ENCODE assay signal across 7 cellular contexts in the genomic region with DNA sequence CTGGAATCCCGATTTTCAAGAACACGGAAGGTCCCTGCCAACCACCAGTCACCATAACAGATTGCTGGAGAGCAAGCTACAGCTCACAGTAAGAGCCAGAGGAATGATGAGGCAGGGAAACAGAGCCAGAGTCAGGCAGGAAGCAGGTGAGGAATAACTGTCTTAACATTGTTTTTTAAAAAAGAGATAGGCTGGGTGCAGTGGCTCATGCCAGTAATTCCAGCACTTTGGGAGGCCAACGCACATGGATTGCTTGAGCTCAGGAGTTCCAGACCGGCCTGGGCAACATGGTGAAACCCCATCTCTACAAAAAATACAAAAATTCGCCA. TPM values are rescaled to one million over a fixed set of nuclear protein-coding genes. Genes with fewer than 3 reads are reported as not detected.
A peak's percentile ranks its signal among the peaks of the same experiment; 100 is the strongest.
DNase-seq lines count a peak whose midpoint lies in the region; TF ChIP-seq lines count a peak whose summit lies in the region.
"Had no signal": no experiment of that assay in that cellular context is flagged by ENCODE, and none has a peak within 500 bp of the region (broad histone marks: within the 10 kb centered on the region; RNA-seq: fewer than 3 reads in every experiment).

No MANE protein-coding gene starts in this region.

- no peaks in the 10 kb centered on the region for H3K27me3 ChIP-seq in esophagus squamous epithelium
- H3K27me3 ChIP-seq in tibial nerve, result no peaks in the 10 kb centered on the region

- peaks cover 0 to 60% (median 4%) of the 10 kb centered on the region in 3 donors for H3K36me3 ChIP-seq in esophagus squamous epithelium
- H3K36me3 ChIP-seq in tibial nerve, result peaks cover 0 to 50% (median 10%) of the 10 kb centered on the region in 3 donors

- H3K27me3 Mint-ChIP-seq in activated naive CD4-positive, alpha-beta T cell treated with anti-CD3 and anti-CD28 coated beads, Interleukin-2, amount 50 U/mL, for 24 hours, result no peaks in the 10 kb centered on the region

- H3K4me1 ChIP-seq in esophagus squamous epithelium (peaks cover 77 to 100% (median 85%) of the 10 kb centered on the region in 3 donors), tibial nerve (peaks cover 0 to 100% (median 72%) of the 10 kb centered on the region in 4 donors)

- no peak for TF ChIP-seq CTCF in esophagus squamous epithelium (IDR thresholded peaks at IDR 0.05)
- TF ChIP-seq CTCF in tibial nerve (IDR thresholded peaks at IDR 0.05), result no peak

- H3K9me3 Mint-ChIP-seq in activated naive CD4-positive, alpha-beta T cell treated with anti-CD3 and anti-CD28 coated beads, Interleukin-2, amount 50 U/mL, for 24 hours, result no peaks in the 10 kb centered on the region

- WGBS in esophagus squamous epithelium, 2 donors, result 37 to 45% methylated on average over 5 of the region's 5 CpGs
- WGBS in tibial nerve, 2 donors, result 63 to 77% methylated on average over 5 of the region's 5 CpGs

- intact Hi-C loops in esophagus squamous epithelium (cut with DNase I), result no loop called here

- H3K9me3 ChIP-seq in esophagus squamous epithelium, result no peaks in the 10 kb centered on the region
- no peaks in the 10 kb centered on the region for H3K9me3 ChIP-seq in tibial nerve

- H3K4me3 Mint-ChIP-seq in activated naive CD4-positive, alpha-beta T cell treated with anti-CD3 and anti-CD28 coated beads, Interleukin-2, amount 50 U/mL, for 24 hours, result peak overlapping the region; percentile 47

- TF ChIP-seq EP300 in tibial nerve (IDR thresholded peaks at IDR 0.05), result no peak

- DNase-seq in activated naive CD4-positive, alpha-beta T cell treated with anti-CD3 and anti-CD28 coated beads, Interleukin-2, amount 50 U/mL, for 16 hours, result no peak
- DNase-seq in esophagus squamous epithelium (lab: John Stamatoyannopoulos, UW) (no peak), tibial nerve (ENCODE audit: low spot score in 2 of 2) (no peak), KG1 (lab: John Stamatoyannopoulos, UW) (no peak), cerebellum (ENCODE audit: low spot score) (no peak)
- DNase-seq: NCI-H82 had no signal

- TF ChIP-seq POLR2A in esophagus squamous epithelium (IDR thresholded peaks at IDR 0.05) (no peak), tibial nerve (IDR thresholded peaks at IDR 0.05) (no peak)

- H3K4me1 Mint-ChIP-seq in activated naive CD4-positive, alpha-beta T cell treated with anti-CD3 and anti-CD28 coated beads, Interleukin-2, amount 50 U/mL, for 24 hours, result peaks cover 95% of the 10 kb centered on the region

- H3K27ac Mint-ChIP-seq in activated naive CD4-positive, alpha-beta T cell treated with anti-CD3 and anti-CD28 coated beads, Interleukin-2, amount 50 U/mL, for 24 hours, result peak overlapping the region; percentile 90

- H3K36me3 Mint-ChIP-seq in activated naive CD4-positive, alpha-beta T cell treated with anti-CD3 and anti-CD28 coated beads, Interleukin-2, amount 50 U/mL, for 24 hours, result peaks cover 3% of the 10 kb centered on the region

- H3K27ac ChIP-seq in esophagus squamous epithelium, result peak overlapping the region; percentile 88 to 99 (median 94)
- peak overlapping the region; percentile 43 to 88 (median 82) for H3K27ac ChIP-seq in tibial nerve

- H3K4me3 ChIP-seq in esophagus squamous epithelium (no peak overlapping the region), tibial nerve (no peak overlapping the region)

RNA-seq across cellular contexts. Expression of gene CASTOR1, which starts 13.5 kb away (rescaled TPM):
- 10 to 100 TPM; 18.9 to 76.4 (median 40.7) TPM for total RNA-seq in esophagus squamous epithelium
- total RNA-seq in tibial nerve, result 10 to 100 TPM; 38.7 to 57.9 (median 45.3) TPM
- 4.9 TPM for total RNA-seq in cerebellum

RNA-seq across cellular contexts. Expression of gene TBC1D10A, which starts 24.0 kb away (rescaled TPM):
- total RNA-seq in esophagus squamous epithelium (10 to 100 TPM; 40.7 to 55.1 (median 47.0) TPM), tibial nerve (10 to 100 TPM; 46.8 to 63.9 (median 52.1) TPM), cerebellum (6.4 TPM)

RNA-seq across cellular contexts. Expression of gene OSM, which starts 36.1 kb away (rescaled TPM):
- 1 to 10 TPM in 1 of 4 donors, under 1 TPM in 2, not detected in 1; 0.19 to 5.7 (median 0.19) TPM for total RNA-seq in esophagus squamous epithelium
- 10 to 100 TPM in 1 of 4 donors, 1 to 10 TPM in 3; 1.4 to 19.7 (median 4.2) TPM for total RNA-seq in tibial nerve
- 0.27 TPM for total RNA-seq in cerebellum

RNA-seq across cellular contexts. Expression of gene SF3A1, which starts 53.9 kb away (rescaled TPM):
- total RNA-seq in esophagus squamous epithelium (10 to 100 TPM; 29.1 to 94.2 (median 63.3) TPM), tibial nerve (10 to 100 TPM; 76.2 to 98.1 (median 91.7) TPM), cerebellum (33.7 TPM)

RNA-seq across cellular contexts. Expression of gene CCDC157, which starts 54.0 kb away (rescaled TPM):
- total RNA-seq in esophagus squamous epithelium (1 to 10 TPM in 3 of 4 donors, under 1 TPM in 1; 0.47 to 9.2 (median 3.1) TPM), tibial nerve (10 to 100 TPM in 1 of 4 donors, 1 to 10 TPM in 3; 1.0 to 10.5 (median 5.2) TPM), cerebellum (5.2 TPM)
